ENCODE assay signal across 8 cellular contexts in genomic region chr3:36944012-36944640, GRCh38. TPM values are rescaled to one million over a fixed set of nuclear protein-coding genes. Genes with fewer than 3 reads are reported as not detected.
DNase-seq lines count a peak whose midpoint lies in the region; ATAC-seq lines count a peak whose summit lies in the region.

No MANE protein-coding gene starts in this region.

- peak overlapping the region in 1 of 2 donors; percentile 61 for H3K27ac Mint-ChIP-seq in activated naive CD4-positive, alpha-beta T cell treated with anti-CD3 and anti-CD28 coated beads, Interleukin-2, amount 50 U/mL, for 72 hours

- H3K9me3 Mint-ChIP-seq in activated naive CD4-positive, alpha-beta T cell treated with anti-CD3 and anti-CD28 coated beads, Interleukin-2, amount 50 U/mL, for 72 hours, result peaks cover 11 to 24% of the 10 kb centered on the region in 2 donors

- peak overlapping the region; percentile 43 for H3K27ac ChIP-seq in urinary bladder (ENCODE audit: low read depth)

- peaks cover 24 to 32% of the 10 kb centered on the region in 2 donors for H3K36me3 Mint-ChIP-seq in activated naive CD4-positive, alpha-beta T cell treated with anti-CD3 and anti-CD28 coated beads, Interleukin-2, amount 50 U/mL, for 72 hours

- DNase-seq in activated T-cell treated with anti-CD3 and anti-CD28 coated beads for 1 hour (ENCODE audit: low read depth), result peak; percentile 10
- no peak for DNase-seq in activated T-cell treated with anti-CD3 and anti-CD28 coated beads for 4 hours
- peak; percentile 40 for DNase-seq in NCI-H526 treated with DMSO at 0.1 percent for 48 hours (lab: John Stamatoyannopoulos, UW)
- peak; percentile 35 to 64 for DNase-seq in activated naive CD4-positive, alpha-beta T cell treated with anti-CD3 and anti-CD28 coated beads, Interleukin-2, amount 50 U/mL, for 72 hours (ENCODE audit: low spot score in 2 of 2)
- peak; percentile 81 for DNase-seq in Right ventricle myocardium inferior (ENCODE audit: missing footprints)
- DNase-seq in occipital lobe (lab: John Stamatoyannopoulos, UW), result peak; percentile 57

- H3K4me3 ChIP-seq in urinary bladder (ENCODE audit: low read depth, low read length), result peak overlapping the region; percentile 79

- no peaks in the 10 kb centered on the region for H3K36me3 ChIP-seq in urinary bladder (ENCODE audit: insufficient read depth)

- no peaks in the 10 kb centered on the region for H3K4me1 ChIP-seq in urinary bladder (ENCODE audit: insufficient read depth)

- intact Hi-C loops in Right ventricle myocardium inferior (cut with DNase I), result no loop called here

- peak; percentile 50 for ATAC-seq in HG02884 (IDR thresholded peaks at IDR 0.05; ENCODE audit: unreplicated experiment)
- peak; percentile 55 to 65 for ATAC-seq in activated naive CD4-positive, alpha-beta T cell treated with anti-CD3 and anti-CD28 coated beads, Interleukin-2, amount 50 U/mL, for 72 hours
- peak; percentile 74 for ATAC-seq in Right ventricle myocardium inferior

- under 1% methylated on average over 56 of the region's 56 CpGs for WGBS in urinary bladder

RNA-seq across cellular contexts. Expression of gene TRANK1, which starts 0.7 kb away (rescaled TPM):
- 10 to 100 TPM; 16.8 to 21.5 TPM for total RNA-seq in activated naive CD4-positive, alpha-beta T cell treated with anti-CD3 and anti-CD28 coated beads, Interleukin-2, amount 50 U/mL, for 72 hours
- total RNA-seq in Right ventricle myocardium inferior, result 5.7 TPM
- total RNA-seq in occipital lobe, result 12.6 TPM
- total RNA-seq in urinary bladder, result 40.1 TPM
- polyA plus RNA-seq in urinary bladder, result 12.5 TPM

RNA-seq across cellular contexts. Expression of gene EPM2AIP1, which starts 48.8 kb away (rescaled TPM):
- 10 to 100 TPM; 12.0 to 16.2 TPM for total RNA-seq in activated naive CD4-positive, alpha-beta T cell treated with anti-CD3 and anti-CD28 coated beads, Interleukin-2, amount 50 U/mL, for 72 hours
- total RNA-seq in Right ventricle myocardium inferior (19.8 TPM), occipital lobe (61.0 TPM), urinary bladder (37.9 TPM)
- 8.2 TPM for polyA plus RNA-seq in urinary bladder

RNA-seq across cellular contexts. Expression of gene MLH1, which starts 49.2 kb away (rescaled TPM):
- total RNA-seq in activated naive CD4-positive, alpha-beta T cell treated with anti-CD3 and anti-CD28 coated beads, Interleukin-2, amount 50 U/mL, for 72 hours, result 10 to 100 TPM; 67.1 to 88.3 TPM
- total RNA-seq in Right ventricle myocardium inferior (49.3 TPM), occipital lobe (44.5 TPM), urinary bladder (66.9 TPM)
- polyA plus RNA-seq in urinary bladder, result 24.6 TPM
